In the genomic region with DNA sequence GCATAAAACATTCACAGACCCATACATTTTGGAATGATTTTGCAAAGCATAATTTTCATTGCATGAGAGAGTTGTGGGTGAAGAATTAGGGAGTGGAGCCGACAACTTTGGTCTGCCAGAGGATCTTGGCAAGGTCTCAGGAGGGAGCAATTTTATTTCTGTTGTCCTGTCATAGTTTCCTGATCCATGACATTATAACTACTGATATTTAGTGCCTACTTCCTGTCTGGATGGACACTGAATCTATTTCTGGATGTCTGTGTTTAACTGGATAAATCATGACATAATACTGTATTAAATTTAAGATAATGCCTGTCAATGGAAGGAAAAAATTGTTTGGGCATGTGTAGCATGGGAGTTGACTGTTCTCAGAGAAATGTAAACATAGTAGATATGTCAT, we compare ENCODE assay signal across 11 cellular contexts. TPM values are rescaled to one million over a fixed set of nuclear protein-coding genes. Genes with fewer than 3 reads are reported as not detected.
A peak's percentile ranks its signal among the peaks of the same experiment; 100 is the strongest.
DNase-seq lines count a peak whose midpoint lies in the region; ATAC-seq, FAIRE-seq and TF ChIP-seq lines count a peak whose summit lies in the region.
"Had no signal": no experiment of that assay in that cellular context is flagged by ENCODE, and none has a peak within 500 bp of the region (broad histone marks: within the 10 kb centered on the region; RNA-seq: fewer than 3 reads in every experiment).

No MANE protein-coding gene starts in this region.

- peaks cover 45% of the 10 kb centered on the region for H3K36me3 Mint-ChIP-seq in activated CD4-positive, alpha-beta T cell treated with anti-CD3 and anti-CD28 coated beads, Interleukin-2, amount 10 ng/mL, durations not matched to agents 24 days and 14 days (ENCODE audit: low read depth)

- 19 to 60% (median 48%) methylated on average over 1 of the region's 1 CpG for WGBS in stomach, 5 donors
- 22 to 50% methylated on average over 1 of the region's 1 CpG for WGBS in pancreas, 2 donors

- peak overlapping the region; percentile 89 for H3K4me3 Mint-ChIP-seq in activated CD4-positive, alpha-beta T cell treated with anti-CD3 and anti-CD28 coated beads, Interleukin-2, amount 10 ng/mL, durations not matched to agents 24 days and 14 days

- H3K79me2 ChIP-seq in OCI-LY7 (ENCODE audit: insufficient read depth, low read depth, low read length), result peaks cover 59% of the 10 kb centered on the region; the same call in 1 of the 2 replicates

- CTCF ChIA-PET in OCI-LY7 (lab: Charles Lee; ENCODE audit: unreplicated experiment), result no interaction called here

- H3K4me3 ChIP-seq in OCI-LY7 (ENCODE audit: low read depth, low read length, poor library complexity, severe bottlenecking) (peak overlapping the region; percentile 91), stomach (peak overlapping the region in 2 of 4 donors; percentile 17 to 55), pancreas (peak overlapping the region in 1 of 4 donors; percentile 50)

- peaks cover 61% of the 10 kb centered on the region for H3K4me1 Mint-ChIP-seq in activated CD4-positive, alpha-beta T cell treated with anti-CD3 and anti-CD28 coated beads, Interleukin-2, amount 10 ng/mL, durations not matched to agents 24 days and 14 days

- H3K9me3 ChIP-seq in OCI-LY7 (ENCODE audit: low read length), result no peaks in the 10 kb centered on the region
- H3K9me3 ChIP-seq in stomach, result no peaks in the 10 kb centered on the region
- no peaks in the 10 kb centered on the region for H3K9me3 ChIP-seq in pancreas

- peaks cover 14% of the 10 kb centered on the region; the same call in 1 of the 2 replicates for H4K20me1 ChIP-seq in OCI-LY7 (ENCODE audit: insufficient read depth, low read length)

- TF ChIP-seq POLR2A in erythroblast (IDR thresholded peaks at IDR 0.05; ENCODE audit: low read length), result no peak
- TF ChIP-seq POLR2A in stomach (IDR thresholded peaks at IDR 0.05), result no peak

- no peaks in the 10 kb centered on the region for H3K9me2 ChIP-seq in OCI-LY7 (ENCODE audit: insufficient read depth, low read length)

- no peak overlapping the region for H2AFZ ChIP-seq in OCI-LY7 (ENCODE audit: low read length)

- FAIRE-seq in HTR-8/SVneo (lab: Jason Lieb, UNC), result no peak
- no peak for FAIRE-seq in pancreas (lab: Jason Lieb, UNC)
- FAIRE-seq: RCC 7860 had no signal

- H3K4me1 ChIP-seq in OCI-LY7 (ENCODE audit: insufficient read depth, low read length, poor library complexity, severe bottlenecking) (peaks cover 44% of the 10 kb centered on the region), stomach (peaks cover 0 to 40% (median 19%) of the 10 kb centered on the region in 4 donors), pancreas (no peaks in the 10 kb centered on the region)

- H3K27me3 Mint-ChIP-seq in activated CD4-positive, alpha-beta T cell treated with anti-CD3 and anti-CD28 coated beads, Interleukin-2, amount 10 ng/mL, durations not matched to agents 24 days and 14 days, result no peaks in the 10 kb centered on the region

- POLR2A ChIA-PET in OCI-LY7 (lab: Charles Lee), result interaction anchor here (0.7 to 9.1 kb wide), 5 partner anchors 15 to 479 kb away, joined by 3 to 198 read pairs (median 3); a partner anchor contains a TSS

- H3K4me2 ChIP-seq in OCI-LY7 (ENCODE audit: low read length), result peak overlapping the region; percentile 82

- no TSS peak for BruUV-seq in OCI-LY7 (replicated peaks; lab: Mats Ljungman, UMichigan)

- H3K27ac Mint-ChIP-seq in activated CD4-positive, alpha-beta T cell treated with anti-CD3 and anti-CD28 coated beads, Interleukin-2, amount 10 ng/mL, durations not matched to agents 24 days and 14 days, result peak overlapping the region; percentile 93

- peaks cover 0 to 34% (median 18%) of the 10 kb centered on the region in 3 donors for H3K27me3 ChIP-seq in stomach
- peaks cover 0 to 30% (median 1%) of the 10 kb centered on the region in 4 donors for H3K27me3 ChIP-seq in pancreas

- peaks cover 14% of the 10 kb centered on the region for H3K36me3 ChIP-seq in OCI-LY7 (ENCODE audit: insufficient read depth, low read length)
- no peaks in the 10 kb centered on the region for H3K36me3 ChIP-seq in stomach
- H3K36me3 ChIP-seq in pancreas, result no peaks in the 10 kb centered on the region

- intact Hi-C loops in activated CD4-positive, alpha-beta T cell treated with anti-CD3 and anti-CD28 coated beads, Interleukin-2, amount 10 ng/mL, durations not matched to agents 24 days and 14 days (cut with micrococcal nuclease), result loop anchor here (1.0 to 10.0 kb wide), 7 partner anchors 37 to 477 kb away; a partner anchor contains a TSS
- intact Hi-C loops in OCI-LY7 (cut with micrococcal nuclease; ENCODE audit: unreplicated experiment), result loop anchor here (5.0 kb wide), 3 partner anchors 282 to 477 kb away; a partner anchor contains a TSS
- intact Hi-C loops in stomach (cut with DNase I; ENCODE audit: low total_unique reads), result loop anchor here (10.0 kb wide), 2 partner anchors 355 to 1335 kb away; no protein-coding TSS in a partner anchor
- intact Hi-C loops in pancreas (cut with DNase I), result no loop called here

- TF ChIP-seq EP300 in stomach (IDR thresholded peaks at IDR 0.05), result no peak

- no peak for ATAC-seq in GM21360 (IDR thresholded peaks at IDR 0.05; ENCODE audit: unreplicated experiment)
- ATAC-seq in pancreas, result no peak

- no peak overlapping the region for H3K27ac ChIP-seq in OCI-LY7 (ENCODE audit: low read depth, low read length, poor library complexity, severe bottlenecking)
- H3K27ac ChIP-seq in stomach, result peak overlapping the region in 3 of 5 donors; percentile 41 to 83 (median 80)
- no peak overlapping the region for H3K27ac ChIP-seq in pancreas

- no peaks in the 10 kb centered on the region for H3K9me3 Mint-ChIP-seq in activated CD4-positive, alpha-beta T cell treated with anti-CD3 and anti-CD28 coated beads, Interleukin-2, amount 10 ng/mL, durations not matched to agents 24 days and 14 days

- peak; percentile 60 for DNase-seq in activated CD4-positive, alpha-beta T cell treated with anti-CD3 and anti-CD28 coated beads, Interleukin-2, amount 10 ng/mL, durations not matched to agents 24 days and 14 days
- no peak for DNase-seq in activated CD4-positive, alpha-beta T cell treated with anti-CD3 and anti-CD28 coated beads, Interleukin-2, amount 50 U/mL, for 48 hours
- DNase-seq in OCI-LY7 (ENCODE audit: low spot score) (no peak), erythroblast (lab: John Stamatoyannopoulos, UW) (peak; percentile 38 to 51), stomach (no peak), HTR-8/SVneo (ENCODE audit: insufficient read length, low spot score) (no peak), pancreas (no peak)
- DNase-seq: NCI-H1092 treated with DMSO at 0.1 percent for 48 hours; stimulated activated CD4-positive, alpha-beta T cell treated with anti-CD3 and anti-CD28 coated beads, Interleukin-4, amount 100 ng/mL, for 4 hours had no signal

- TF ChIP-seq CTCF in OCI-LY7 (conservative IDR thresholded peaks at IDR 0.05; ENCODE audit: low read length), result no peak
- no peak for TF ChIP-seq CTCF in stomach (IDR thresholded peaks at IDR 0.05)
- no peak for TF ChIP-seq CTCF in pancreas (IDR thresholded peaks at IDR 0.05)

RNA-seq across cellular contexts. Expression of a gene that starts 2.5 kb away (rescaled TPM):
- 106 and 109 TPM in 2 replicates for total RNA-seq in activated CD4-positive, alpha-beta T cell treated with anti-CD3 and anti-CD28 coated beads, Interleukin-2, amount 10 ng/mL, durations not matched to agents 24 days and 14 days
- 55.1 and 61.8 TPM in 2 replicates for total RNA-seq in OCI-LY7 (2014; rRNA removed; shearing (Covaris generic))
- total RNA-seq in OCI-LY7 (2022) (53.5 and 61.7 TPM in 2 replicates), stomach (10 to 100 TPM in 3 of 5 donors, 1 to 10 TPM in 2; 7.6 to 48.4 (median 39.8) TPM), pancreas (1 to 10 TPM in 3 of 6 donors, under 1 TPM in 3; 0.60 to 5.8 (median 1.5) TPM)
- polyA plus RNA-seq in stomach (1 to 10 TPM in 2 of 3 donors, under 1 TPM in 1; 0.45 to 1.7 (median 1.2) TPM), pancreas (under 1 TPM; 0.15 to 0.28 TPM)

Comparison
In these comparisons a context has a peak if more than half of its experiments do, and no peak if none do; other contexts are left out.
1. DNase-seq: peak in activated CD4-positive, alpha-beta T cell treated with anti-CD3 and anti-CD28 coated beads, Interleukin-2, amount 10 ng/mL, durations not matched to agents 24 days and 14 days (single experiment) and erythroblast (2 of 2); none in activated CD4-positive, alpha-beta T cell treated with anti-CD3 and anti-CD28 coated beads, Interleukin-2, amount 50 U/mL, for 48 hours (0 of 2), OCI-LY7 (single experiment), stomach (single experiment), HTR-8/SVneo (single experiment) and pancreas (0 of 6).
2. H3K27ac ChIP-seq: peak in stomach (3 of 5); none in OCI-LY7 (single experiment) and pancreas (0 of 4).
3. intact Hi-C loops: an anchor here in activated CD4-positive, alpha-beta T cell treated with anti-CD3 and anti-CD28 coated beads, Interleukin-2, amount 10 ng/mL, durations not matched to agents 24 days and 14 days (1.0 to 10.0 kb wide), OCI-LY7 (5.0 kb wide) and stomach (10.0 kb wide); none called in pancreas.